ENCODE assay signal across 2 cellular contexts in genomic region chr7:105989686-105990085, GRCh38.
TF ChIP-seq lines count a peak whose summit lies in the region.

No MANE protein-coding gene starts in this region.

TF ChIP-seq in WTC11, 78 proteins besides CTCF, POLR2A, EP300 and RAD21 (continues in another document):
- TF ChIP-seq SP1 (CRISPR knock-in tag; conservative IDR thresholded peaks at IDR 0.05): no peak
- TF ChIP-seq TEAD4 (CRISPR knock-in tag; IDR thresholded peaks at IDR 0.05): no peak
- TF ChIP-seq ZNF121 (CRISPR knock-in tag; IDR thresholded peaks at IDR 0.05): no peak
- TF ChIP-seq E2F1 (CRISPR knock-in tag; IDR thresholded peaks at IDR 0.05): no peak
- TF ChIP-seq ZSCAN18 (CRISPR knock-in tag; IDR thresholded peaks at IDR 0.05): no peak
- TF ChIP-seq NR1H2 (CRISPR knock-in tag; IDR thresholded peaks at IDR 0.05): no peak
- TF ChIP-seq CREM (CRISPR knock-in tag; IDR thresholded peaks at IDR 0.05): no peak
- TF ChIP-seq SMAD4 (CRISPR knock-in tag; IDR thresholded peaks at IDR 0.05): no peak
- no peak for TF ChIP-seq PREB (CRISPR knock-in tag; IDR thresholded peaks at IDR 0.05; ENCODE audit: borderline replicate concordance)
- no peak for TF ChIP-seq ZNF532 (CRISPR knock-in tag; IDR thresholded peaks at IDR 0.05; ENCODE audit: borderline replicate concordance)
- TF ChIP-seq ZNF416 (CRISPR knock-in tag; IDR thresholded peaks at IDR 0.05): no peak
- TF ChIP-seq ARID4B (CRISPR knock-in tag; IDR thresholded peaks at IDR 0.05; ENCODE audit: borderline replicate concordance): no peak
- no peak for TF ChIP-seq FOXP1 (CRISPR knock-in tag; IDR thresholded peaks at IDR 0.05; ENCODE audit: borderline replicate concordance)
- TF ChIP-seq OVOL2 (CRISPR knock-in tag; IDR thresholded peaks at IDR 0.05; ENCODE audit: borderline replicate concordance): no peak

TF ChIP-seq in H1, 55 proteins besides CTCF, POLR2A, EP300 and RAD21:
- no peak for TF ChIP-seq CTBP2 (IDR thresholded peaks at IDR 0.05; ENCODE audit: borderline replicate concordance, insufficient read depth, insufficient read length, low read length)
- no peak for TF ChIP-seq RFX5 (IDR thresholded peaks at IDR 0.05; ENCODE audit: borderline replicate concordance, low read depth, low read length)
- no peak for TF ChIP-seq GTF2F1 (IDR thresholded peaks at IDR 0.05; ENCODE audit: borderline replicate concordance, low read depth, low read length)
- no peak for TF ChIP-seq CHD2 (IDR thresholded peaks at IDR 0.05; ENCODE audit: low read length)
- no peak for TF ChIP-seq ASH2L (IDR thresholded peaks at IDR 0.05; ENCODE audit: low read length)
- TF ChIP-seq SRF (IDR thresholded peaks at IDR 0.05; ENCODE audit: low read depth, low read length): no peak
- no peak for TF ChIP-seq ZNF274 (IDR thresholded peaks at IDR 0.05; ENCODE audit: borderline replicate concordance, extremely low read depth, low read length)
- TF ChIP-seq RNF2 (IDR thresholded peaks at IDR 0.05; ENCODE audit: borderline replicate concordance, low read depth, low read length, missing control alignments, poor library complexity, severe bottlenecking): no peak
- TF ChIP-seq RXRA (IDR thresholded peaks at IDR 0.05; ENCODE audit: insufficient read depth, low read depth, low read length): no peak
- TF ChIP-seq GABPA (IDR thresholded peaks at IDR 0.05; ENCODE audit: borderline replicate concordance, insufficient read depth, low read length): no peak
- TF ChIP-seq SAP30 (IDR thresholded peaks at IDR 0.05; ENCODE audit: insufficient read depth, insufficient replicate concordance, low read length): no peak
- TF ChIP-seq NRF1 (IDR thresholded peaks at IDR 0.05; ENCODE audit: low read depth, low read length): no peak
- no peak for TF ChIP-seq POU5F1 (IDR thresholded peaks at IDR 0.05; ENCODE audit: low read depth, low read length)
- no peak for TF ChIP-seq SP1 (IDR thresholded peaks at IDR 0.05; ENCODE audit: low read depth, low read length)
